Comparison of ENCODE assay signal across 8 cellular contexts in the genomic region with DNA sequence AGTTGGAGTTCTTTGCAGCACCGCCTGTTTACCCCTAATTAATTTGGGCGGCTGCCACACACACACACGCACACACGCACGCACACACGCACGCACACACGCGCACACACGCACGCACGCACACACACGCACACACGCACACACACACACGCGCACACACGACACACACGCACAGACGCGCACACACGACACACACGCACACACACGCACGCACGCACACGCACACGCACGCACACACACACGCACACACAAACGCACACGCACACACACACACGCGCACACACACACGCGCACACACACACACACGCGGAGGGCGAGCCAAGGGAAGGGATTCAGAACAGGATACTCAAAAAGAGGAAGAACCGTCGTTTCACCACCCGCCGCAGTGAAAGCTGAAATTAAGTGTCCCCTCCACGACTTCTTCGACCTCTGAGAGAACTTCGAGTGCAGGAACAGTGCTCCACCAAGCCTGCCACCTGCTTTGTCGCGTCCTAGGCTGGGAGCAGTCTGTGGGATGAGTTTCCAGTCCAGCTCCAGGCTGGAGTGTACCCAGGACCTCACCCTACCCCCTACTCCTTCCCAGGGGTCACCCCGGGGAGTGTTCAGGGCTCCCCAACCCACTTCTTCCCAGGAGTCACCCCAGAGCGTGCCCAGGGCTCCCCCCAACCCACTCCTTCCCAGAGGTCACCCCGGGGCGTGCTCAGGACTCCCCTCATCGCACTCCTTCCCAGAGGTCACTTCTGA. TPM values are rescaled to one million over a fixed set of nuclear protein-coding genes. Genes with fewer than 3 reads are reported as not detected.
DNase-seq lines count a peak whose midpoint lies in the region; ATAC-seq, FAIRE-seq and TF ChIP-seq lines count a peak whose summit lies in the region.

No MANE protein-coding gene starts in this region.

- no peak overlapping the region; the same call in 1 of the 2 replicates for H4K8ac ChIP-seq in H1 (ENCODE audit: extremely low read depth, insufficient read depth, low read length)

- no peak overlapping the region for H4K5ac ChIP-seq in H1 (ENCODE audit: insufficient read length, low read depth, low read length)

- peaks cover 17% of the 10 kb centered on the region; the same call in 1 of the 2 replicates for H3K23me2 ChIP-seq in H1 (ENCODE audit: low read depth, low read length)

- peaks cover 0 to 8% (median 2%) of the 10 kb centered on the region in 4 experiments; a peak in 2 of 8 replicates for H3K36me3 ChIP-seq in H1 (ENCODE audit: control insufficient read depth in 2 of 4, insufficient read depth in 4 of 4, low read length in 3 of 4)
- peaks cover 3 to 13% of the 10 kb centered on the region in 2 donors for H3K36me3 ChIP-seq in mucosa of rectum (ENCODE audit: control insufficient read depth in 2 of 2, insufficient read depth in 2 of 2, low read length in 2 of 2)

- no peak overlapping the region for H2BK120ac ChIP-seq in H1 (replicated peaks; ENCODE audit: low read depth, low read length)

- no peak for TF ChIP-seq RAD21 in H1 (IDR thresholded peaks at IDR 0.05 in 1 of 2, conservative IDR thresholded peaks at IDR 0.05 in 1 of 2; ENCODE audit: low read depth in 2 of 2, low read length in 2 of 2)

- H2BK12ac ChIP-seq in H1 (ENCODE audit: low read depth, low read length), result no peak overlapping the region

- H3K4me3 ChIP-seq in HFF-Myc (replicated peaks; ENCODE audit: low read depth, low read length), result peak overlapping the region; percentile 77
- H3K4me3 ChIP-seq in H1 (ENCODE audit: extremely low read depth in 1 of 4, insufficient read depth in 2 of 4, low read depth in 3 of 4, low read length in 4 of 4), result peak overlapping the region; percentile 58 to 83 (median 72)
- peak overlapping the region; percentile 89 for H3K4me3 ChIP-seq in mucosa of rectum (ENCODE audit: low read length in 2 of 2)

- H2BK15ac ChIP-seq in H1 (ENCODE audit: low read length), result no peak overlapping the region

- no peak for ATAC-seq in HG03354 (IDR thresholded peaks at IDR 0.05; ENCODE audit: poor library complexity, severe bottlenecking, unreplicated experiment)
- no peak for ATAC-seq in HG02870 (IDR thresholded peaks at IDR 0.05; ENCODE audit: unreplicated experiment)

- TF ChIP-seq POLR2A in H1 (IDR thresholded peaks at IDR 0.05; ENCODE audit: control extremely low read depth in 1 of 2, low read depth in 2 of 2, low read length in 2 of 2), result no peak

- no peak overlapping the region for H2AFZ ChIP-seq in H1 (ENCODE audit: low read length)

- H3K4me1 ChIP-seq in H1 (replicated peaks in 1 of 4; ENCODE audit: control insufficient read depth in 3 of 4, insufficient read depth in 4 of 4, low read length in 3 of 4) (peaks cover 2 to 12% (median 7%) of the 10 kb centered on the region in 4 experiments; a peak in 6 of 7 replicates), mucosa of rectum (ENCODE audit: control insufficient read depth in 2 of 2, insufficient read depth in 2 of 2, low read length in 2 of 2) (peaks cover 29 to 34% of the 10 kb centered on the region in 2 donors)

- H2AK5ac ChIP-seq in H1 (ENCODE audit: low read depth, low read length), result no peak overlapping the region

- H3K27ac ChIP-seq in H1 (ENCODE audit: low read depth, low read length) (no peak overlapping the region), mucosa of rectum (ENCODE audit: low read depth in 2 of 2, low read length in 2 of 2) (peak overlapping the region; percentile 98 to 99)

- TF ChIP-seq CTCF in HFF-Myc (IDR thresholded peaks at IDR 0.05; ENCODE audit: low read depth, low read length, missing control alignments) (no peak), H1 (IDR thresholded peaks at IDR 0.05; ENCODE audit: control extremely low read depth in 1 of 3, insufficient read depth in 1 of 3, low read depth in 1 of 3, low read length in 3 of 3) (no peak)

- H3K23ac ChIP-seq in H1 (ENCODE audit: insufficient read length), result no peak overlapping the region

- H3K27me3 ChIP-seq in H1 (replicated peaks in 1 of 4; ENCODE audit: control insufficient read depth in 3 of 4, extremely low read depth in 1 of 4, insufficient read depth in 3 of 4, low read length in 3 of 4) (peaks cover 0 to 6% (median 0%) of the 10 kb centered on the region in 4 experiments; a peak in 3 of 7 replicates), mucosa of rectum (ENCODE audit: control insufficient read depth in 2 of 2, insufficient read depth in 2 of 2, low read length in 2 of 2) (no peaks in the 10 kb centered on the region)

- H3K4me2 ChIP-seq in H1 (ENCODE audit: insufficient read depth in 1 of 2, low read depth in 2 of 2, low read length in 2 of 2), result peak overlapping the region; percentile 90 to 93

- H3K4ac ChIP-seq in H1 (replicated peaks; ENCODE audit: insufficient read length, low read depth, low read length), result no peak overlapping the region

- peak overlapping the region; percentile 55 for H4K91ac ChIP-seq in H1 (replicated peaks; ENCODE audit: insufficient read length, low read length)

- H3K56ac ChIP-seq in H1 (replicated peaks; ENCODE audit: insufficient read length, low read depth, low read length), result no peak overlapping the region

- H3K9me3 ChIP-seq in H1 (ENCODE audit: insufficient read depth in 2 of 2, low read depth in 1 of 2, low read length in 1 of 2), result peaks cover 6 to 8% of the 10 kb centered on the region in 2 experiments
- H3K9me3 ChIP-seq in mucosa of rectum (ENCODE audit: control insufficient read depth in 2 of 2, low read length in 2 of 2), result no peaks in the 10 kb centered on the region

- no peak for TF ChIP-seq EP300 in H1 (IDR thresholded peaks at IDR 0.05; ENCODE audit: borderline replicate concordance in 1 of 2, low read depth in 2 of 2, low read length in 2 of 2)

- H4K20me1 ChIP-seq in H1 (replicated peaks in 1 of 2; ENCODE audit: control insufficient read depth in 1 of 2, insufficient read depth in 2 of 2, low read length in 2 of 2), result peaks cover 0 to 2% of the 10 kb centered on the region in 2 experiments

- no peak overlapping the region for H2BK20ac ChIP-seq in H1 (ENCODE audit: low read length)

- POLR2A ChIA-PET in H1 (lab: Charles Lee; ENCODE audit: partially characterized antibody), result interaction anchor here (0.8 to 1.0 kb wide), 2 partner anchors 17 to 168 kb away, joined by 3 to 4 read pairs; no protein-coding TSS in a partner anchor

- peak; percentile 62 for DNase-seq in 8988T
- no peak for DNase-seq in HFF-Myc (ENCODE audit: extremely low read depth, low read depth)
- DNase-seq in UCSD-AML1 (lab: John Stamatoyannopoulos, UW; ENCODE audit: unreplicated experiment), result peak; percentile 66
- DNase-seq in H1 (ENCODE audit: low read depth in 1 of 2, low spot score in 2 of 2), result no peak
- peak; percentile 31 for DNase-seq in urothelium cell line (ENCODE audit: low spot score)

- peaks cover 2% of the 10 kb centered on the region for H3K79me1 ChIP-seq in H1 (ENCODE audit: low read depth, low read length)

- no peak overlapping the region for H2BK5ac ChIP-seq in H1 (ENCODE audit: low read depth, low read length)

- 52% methylated on average over 19 of the region's 52 CpGs; no CpG with 5 or more reads in 1 of the 2 experiments for WGBS in H1 (ENCODE audit: extremely low coverage in 1 of 2, insufficient coverage in 1 of 2, insufficient read length in 1 of 2, insufficient replicate concordance in 2 of 2, low coverage in 1 of 2, low lambda C conversion rate in 2 of 2, missing lambda C conversion rate in 1 of 2), 2 experiments

- no peaks in the 10 kb centered on the region; a peak in 1 of 4 replicates for H3K79me2 ChIP-seq in H1 (ENCODE audit: control insufficient read depth in 1 of 2, insufficient read depth in 2 of 2, low read length in 2 of 2)

- H3K9ac ChIP-seq in H1 (replicated peaks in 1 of 4; ENCODE audit: extremely low read depth in 1 of 4, low read depth in 3 of 4, low read length in 3 of 4) (no peak overlapping the region; a peak in 1 of 7 replicates), mucosa of rectum (ENCODE audit: low read depth in 1 of 2, low read length in 2 of 2) (peak overlapping the region; percentile 81 to 90)

- H3K14ac ChIP-seq in H1 (ENCODE audit: insufficient read length), result no peak overlapping the region

- H3K18ac ChIP-seq in H1 (ENCODE audit: extremely low read depth, low read length), result no peak overlapping the region; the same call in 1 of the 2 replicates

- CTCF ChIA-PET in H1 (lab: Charles Lee; ENCODE audit: partially characterized antibody), result interaction anchor here (0.6 to 2.0 kb wide), 6 partner anchors 18 to 234 kb away, joined by 3 to 10 read pairs (median 4); no protein-coding TSS in a partner anchor

- no peak for FAIRE-seq in H1 (lab: Jason Lieb, UNC)
- FAIRE-seq in urothelium cell line (lab: Jason Lieb, UNC), result peak; percentile 61

TF ChIP-seq in H1, 55 proteins besides CTCF, POLR2A, EP300 and RAD21 (continues in another document):
- TF ChIP-seq, protein P1, sequence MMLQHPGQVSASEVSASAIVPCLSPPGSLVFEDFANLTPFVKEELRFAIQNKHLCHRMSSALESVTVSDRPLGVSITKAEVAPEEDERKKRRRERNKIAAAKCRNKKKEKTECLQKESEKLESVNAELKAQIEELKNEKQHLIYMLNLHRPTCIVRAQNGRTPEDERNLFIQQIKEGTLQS (IDR thresholded peaks at IDR 0.05; ENCODE audit: insufficient read depth, low read depth, low read length), result no peak
- peak; percentile 7 for TF ChIP-seq EZH2 (IDR thresholded peaks at IDR 0.05; ENCODE audit: low read depth, low read length, severe bottlenecking)
- no peak for TF ChIP-seq TAF7 (optimal IDR thresholded peaks at IDR 0.05; ENCODE audit: borderline replicate concordance, low read depth, low read length)
- TF ChIP-seq YY1 (IDR thresholded peaks at IDR 0.05; ENCODE audit: low read depth, low read length), result no peak

RNA-seq across cellular contexts. Expression of a gene that starts 1.1 kb away (rescaled TPM):
- 20.8 and 22.9 TPM in 2 replicates for total RNA-seq in H1 (2021; fragmentation: NEBNext Ultra II Directional; extraction: Animal tissue kit (Norgen Biotek cat#: 25700))
- 15.7 and 20.0 TPM in 2 replicates for polyA plus RNA-seq in H1 (2011; rRNA removed)
- 25.0 TPM for polyA plus RNA-seq in H1 (2011; cell fraction: cytosol; rRNA removed)
- polyA plus RNA-seq in H1 (2011; cell fraction: nucleus; rRNA removed), result 20.2 TPM
- 16.6 to 23.1 TPM (median 19.5 TPM) in 4 replicates for polyA plus RNA-seq in H1 (2012, experiment 1 of 2)
- 22.5 TPM for polyA plus RNA-seq in H1 (2012, experiment 2 of 2)
- 23.2 TPM for polyA plus RNA-seq in H1 (2013, experiment 1 of 2)
- 22.2 TPM for polyA plus RNA-seq in H1 (2013, experiment 2 of 2)
- polyA minus RNA-seq in H1 (2011; rRNA and poly(A)+ RNA removed), result 8.1 and 12.3 TPM in 2 replicates
- polyA minus RNA-seq in H1 (2011; cell fraction: cytosol; rRNA and poly(A)+ RNA removed), result 9.6 TPM
- 11.1 TPM for polyA minus RNA-seq in H1 (2011; cell fraction: nucleus; rRNA and poly(A)+ RNA removed)

RNA-seq across cellular contexts. Expression of a gene that starts 43.9 kb away (rescaled TPM):
- 31.2 and 33.8 TPM in 2 replicates for total RNA-seq in H1 (2021; fragmentation: NEBNext Ultra II Directional; extraction: Animal tissue kit (Norgen Biotek cat#: 25700))
- polyA plus RNA-seq in H1 (2011; rRNA removed), result 9.9 and 12.0 TPM in 2 replicates
- 20.6 TPM for polyA plus RNA-seq in H1 (2011; cell fraction: cytosol; rRNA removed)
- 14.2 TPM for polyA plus RNA-seq in H1 (2011; cell fraction: nucleus; rRNA removed)
- polyA plus RNA-seq in H1 (2012, experiment 1 of 2), result 13.6 to 28.7 TPM (median 18.0 TPM) in 4 replicates
- polyA plus RNA-seq in H1 (2012, experiment 2 of 2), result 3.0 TPM
- polyA plus RNA-seq in H1 (2013, experiment 1 of 2), result 15.2 TPM
- 14.7 TPM for polyA plus RNA-seq in H1 (2013, experiment 2 of 2)
- polyA minus RNA-seq in H1 (2011; rRNA and poly(A)+ RNA removed), result 11.1 and 11.4 TPM in 2 replicates
- 12.2 TPM for polyA minus RNA-seq in H1 (2011; cell fraction: cytosol; rRNA and poly(A)+ RNA removed)
- 23.6 TPM for polyA minus RNA-seq in H1 (2011; cell fraction: nucleus; rRNA and poly(A)+ RNA removed)

Comparison
In these comparisons a context has a peak if more than half of its experiments do, and no peak if none do; other contexts are left out.
1. DNase-seq: peak in 8988T (single experiment), UCSD-AML1 (single experiment) and urothelium cell line (single experiment); none in HFF-Myc (single experiment) and H1 (0 of 2).
2. H3K9ac ChIP-seq: peak in mucosa of rectum (2 of 2); none in H1 (0 of 4).
3. Peak in every context shown above with its lines, with median percentiles within 50 percentile points of each other: H3K4me3 ChIP-seq.